Comparison of ENCODE assay signal across 10 cellular contexts in the genomic region with DNA sequence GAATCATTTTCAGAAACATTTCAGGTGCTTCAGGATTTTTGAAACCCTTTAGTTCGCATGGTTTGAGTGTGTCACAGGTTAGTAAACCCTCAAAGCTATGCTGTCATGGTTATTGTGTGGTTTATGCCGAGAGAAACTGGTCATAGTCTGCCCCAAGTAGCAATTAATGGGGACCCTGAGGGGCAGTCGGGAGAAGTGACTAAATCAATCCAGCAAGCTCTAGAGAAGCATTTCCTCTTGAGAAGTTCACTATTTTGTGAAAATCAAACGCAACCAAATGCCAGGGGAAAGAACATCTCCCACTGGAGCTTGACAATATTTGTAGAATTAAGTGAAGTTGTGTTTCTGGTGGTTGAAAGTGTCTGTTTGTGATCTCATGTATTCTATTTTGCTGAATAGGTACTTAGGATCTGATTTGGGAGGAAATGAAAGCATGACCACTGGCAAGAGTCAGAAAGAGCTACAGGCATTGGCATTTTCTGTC.
A peak's percentile ranks its signal among the peaks of the same experiment; 100 is the strongest.
DNase-seq lines count a peak whose midpoint lies in the region; ATAC-seq and TF ChIP-seq lines count a peak whose summit lies in the region.
"Had no signal": no experiment of that assay in that cellular context is flagged by ENCODE, and none has a peak within 500 bp of the region (broad histone marks: within the 10 kb centered on the region; RNA-seq: fewer than 3 reads in every experiment).

No MANE protein-coding gene starts in this region.

- no peaks in the 10 kb centered on the region for H3K36me3 Mint-ChIP-seq in activated CD4-positive, alpha-beta memory T cell treated with anti-CD3 and anti-CD28 coated beads, Interleukin-2, amount 10 ng/mL, durations not matched to agents 7 days and 5 days (ENCODE audit: low read depth)

- POLR2A ChIA-PET in activated CD4-positive, alpha-beta memory T cell treated with anti-CD3 and anti-CD28 coated beads, Interleukin-2, amount 10 ng/mL, durations not matched to agents 7 days and 5 days (lab: Charles Lee): no interaction called here

- peaks cover 45% of the 10 kb centered on the region for H3K27me3 Mint-ChIP-seq in activated CD4-positive, alpha-beta memory T cell treated with anti-CD3 and anti-CD28 coated beads, Interleukin-2, amount 10 ng/mL, durations not matched to agents 7 days and 5 days

- H3K9me3 Mint-ChIP-seq in activated CD4-positive, alpha-beta memory T cell treated with anti-CD3 and anti-CD28 coated beads, Interleukin-2, amount 10 ng/mL, durations not matched to agents 7 days and 5 days: no peaks in the 10 kb centered on the region

- DNase-seq in sigmoid colon: no peak
- DNase-seq in SIG-M5 treated with dmso at 0.1 percent for 504 hours (lab: John Stamatoyannopoulos, UW; ENCODE audit: unreplicated experiment): no peak
- DNase-seq in RKO (ENCODE audit: low spot score): no peak
- DNase-seq in activated CD4-positive, alpha-beta memory T cell treated with anti-CD3 and anti-CD28 coated beads, Interleukin-2, amount 10 ng/mL, durations not matched to agents 7 days and 5 days: no peak
- DNase-seq in DMS153 treated with DMSO at 0.1 percent for 48 hours (lab: John Stamatoyannopoulos, UW; ENCODE audit: unreplicated experiment): no peak
- DNase-seq: glutamatergic neuron had no signal

- no peak for TF ChIP-seq EP300 in sigmoid colon (IDR thresholded peaks at IDR 0.05)

- intact Hi-C loops in sigmoid colon (cut with DNase I): loop anchor here (10.0 kb wide), 1 partner anchor 51 kb away; no protein-coding TSS in a partner anchor

- H3K4me3 ChIP-seq in sigmoid colon: no peak overlapping the region
- H3K4me3 ChIP-seq: breast epithelium had no signal

- peaks cover 30% of the 10 kb centered on the region for H3K4me1 Mint-ChIP-seq in activated CD4-positive, alpha-beta memory T cell treated with anti-CD3 and anti-CD28 coated beads, Interleukin-2, amount 10 ng/mL, durations not matched to agents 7 days and 5 days

- H3K4me3 Mint-ChIP-seq in activated CD4-positive, alpha-beta memory T cell treated with anti-CD3 and anti-CD28 coated beads, Interleukin-2, amount 10 ng/mL, durations not matched to agents 7 days and 5 days: no peak overlapping the region

- CTCF ChIA-PET in activated CD4-positive, alpha-beta memory T cell treated with anti-CD3 and anti-CD28 coated beads, Interleukin-2, amount 10 ng/mL, durations not matched to agents 7 days and 5 days (lab: Charles Lee): no interaction called here

- peak; percentile 50 for ATAC-seq in GM18861 (IDR thresholded peaks at IDR 0.05; ENCODE audit: unreplicated experiment)
- ATAC-seq in GM21786 (IDR thresholded peaks at IDR 0.05; ENCODE audit: unreplicated experiment): peak; percentile 60
- ATAC-seq in HG03460 (IDR thresholded peaks at IDR 0.05; ENCODE audit: unreplicated experiment): peak; percentile 60

- H3K27me3 ChIP-seq in sigmoid colon: no peaks in the 10 kb centered on the region
- H3K27me3 ChIP-seq: breast epithelium had no signal

- H3K27ac ChIP-seq in sigmoid colon: peak overlapping the region; percentile 14 to 77 (median 62)

- TF ChIP-seq POLR2A in sigmoid colon (IDR thresholded peaks at IDR 0.05): no peak

- 78 to 85% methylated on average over 4 of the region's 4 CpGs for WGBS in sigmoid colon, 2 donors

- no peak overlapping the region for H3K27ac Mint-ChIP-seq in activated CD4-positive, alpha-beta memory T cell treated with anti-CD3 and anti-CD28 coated beads, Interleukin-2, amount 10 ng/mL, durations not matched to agents 7 days and 5 days

- no peaks in the 10 kb centered on the region for H3K36me3 ChIP-seq in sigmoid colon
- H3K36me3 ChIP-seq: breast epithelium had no signal

- H3K4me1 ChIP-seq in sigmoid colon: peaks cover 0 to 34% (median 30%) of the 10 kb centered on the region in 4 donors

- H3K9me3 ChIP-seq in sigmoid colon: no peaks in the 10 kb centered on the region
- H3K9me3 ChIP-seq: breast epithelium had no signal

- TF ChIP-seq CTCF in sigmoid colon (IDR thresholded peaks at IDR 0.05): no peak
